ENCODE assay signal across 7 cellular contexts in the genomic region with DNA sequence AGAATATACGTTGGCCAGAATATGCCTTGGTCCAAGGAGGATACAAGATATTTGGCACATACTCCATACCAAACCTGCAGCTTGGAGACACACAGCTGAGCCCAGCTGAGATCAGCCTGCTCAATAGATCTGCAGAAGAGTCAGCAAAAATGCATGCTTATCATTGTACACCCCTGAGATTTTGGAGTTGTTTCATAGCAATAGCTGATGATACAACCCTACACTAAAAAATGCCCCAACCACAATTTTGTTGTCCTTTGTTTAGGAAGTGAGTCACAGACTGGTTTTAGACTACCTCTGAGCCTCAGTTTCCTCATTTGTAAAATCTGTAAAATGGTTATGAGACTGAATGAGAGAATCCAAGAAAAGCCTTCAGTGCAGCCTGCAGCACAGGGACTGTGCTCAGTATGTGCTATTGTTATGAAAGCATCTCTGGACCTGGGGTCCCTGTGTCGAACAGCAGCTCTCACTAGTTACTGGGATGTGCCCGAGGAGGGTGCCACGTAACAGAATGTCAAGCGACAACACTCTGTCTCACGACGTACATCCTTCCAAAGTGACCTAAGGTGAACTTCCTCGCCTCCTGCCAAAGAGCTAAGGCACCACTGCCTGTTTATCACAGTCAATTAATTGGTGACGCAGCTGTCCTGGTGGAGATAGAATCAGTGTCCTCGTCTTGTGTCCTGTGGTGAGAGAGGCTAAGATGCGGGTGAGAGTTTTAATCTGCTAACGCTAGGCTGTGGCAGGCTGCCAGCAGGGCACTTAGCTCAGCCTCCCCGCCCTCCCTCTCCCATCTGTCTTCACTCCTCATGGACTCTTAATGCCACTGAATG. TPM values are rescaled to one million over a fixed set of nuclear protein-coding genes. Genes with fewer than 3 reads are reported as not detected.
DNase-seq lines count a peak whose midpoint lies in the region; ATAC-seq and TF ChIP-seq lines count a peak whose summit lies in the region.

No MANE protein-coding gene starts in this region.

- H3K9me3 ChIP-seq in heart right ventricle (no peaks in the 10 kb centered on the region), suprapubic skin (no peaks in the 10 kb centered on the region)

- DNase-seq in KBM-7: peak; percentile 96
- DNase-seq in RPMI8226: peak; percentile 11
- DNase-seq in heart right ventricle: peak; percentile 60 to 74
- peak in 1 of 2 donors; percentile 85 for DNase-seq in suprapubic skin (ENCODE audit: low spot score in 2 of 2)
- no peak for DNase-seq in endothelial cell (ENCODE audit: low spot score)
- DNase-seq in foreskin melanocyte: no peak
- no peak for DNase-seq in GOT3 (lab: John Stamatoyannopoulos, UW)

- TF ChIP-seq CTCF in heart right ventricle (IDR thresholded peaks at IDR 0.05) (no peak), suprapubic skin (IDR thresholded peaks at IDR 0.05) (no peak), endothelial cell (IDR thresholded peaks at IDR 0.05; ENCODE audit: unreplicated experiment) (no peak)

- H3K27ac ChIP-seq in heart right ventricle: peak overlapping the region; percentile 20 to 84 (median 70)
- H3K27ac ChIP-seq in suprapubic skin: peak overlapping the region; percentile 73

- no peak overlapping the region for H3K27ac Mint-ChIP-seq in endothelial cell (ENCODE audit: unreplicated experiment)

- intact Hi-C loops in heart right ventricle (cut with DNase I): loop anchor here in 1 of 10 donors (10.0 kb wide), 1 partner anchor 201 kb away; a partner anchor contains a TSS

- in situ Hi-C loops in KBM-7 (cut with MboI; ENCODE audit: low pct_unique_long_range_greater_than_20kb, low sequenced_read_pairs): loop anchor here (25.0 kb wide), 1 partner anchor 349 kb away; no protein-coding TSS in a partner anchor

- TF ChIP-seq POLR2A in suprapubic skin (IDR thresholded peaks at IDR 0.05): no peak

- WGBS in heart right ventricle, 2 donors: 14 to 16% methylated on average over 13 of the region's 13 CpGs
- 55% methylated on average over 13 of the region's 13 CpGs for WGBS in suprapubic skin

- H3K4me3 ChIP-seq in heart right ventricle: peak overlapping the region in 4 of 10 donors; percentile 16 to 32 (median 28)
- H3K4me3 ChIP-seq in suprapubic skin: no peak overlapping the region

- peak; percentile 74 to 91 (median 85) for ATAC-seq in heart right ventricle

- no peak for TF ChIP-seq EP300 in suprapubic skin (IDR thresholded peaks at IDR 0.05)

- peaks cover 4% of the 10 kb centered on the region for H3K27me3 Mint-ChIP-seq in endothelial cell (ENCODE audit: unreplicated experiment)

- H3K4me1 ChIP-seq in heart right ventricle: peaks cover 8 to 22% (median 21%) of the 10 kb centered on the region in 9 donors
- peaks cover 27% of the 10 kb centered on the region for H3K4me1 ChIP-seq in suprapubic skin

- no peak overlapping the region for H3K4me3 Mint-ChIP-seq in endothelial cell (ENCODE audit: unreplicated experiment)

- peaks cover 9% of the 10 kb centered on the region for H3K4me1 Mint-ChIP-seq in endothelial cell (ENCODE audit: unreplicated experiment)

- H3K36me3 Mint-ChIP-seq in endothelial cell (ENCODE audit: low read depth, unreplicated experiment): peaks cover 8% of the 10 kb centered on the region

- H3K36me3 ChIP-seq in heart right ventricle: no peaks in the 10 kb centered on the region
- no peaks in the 10 kb centered on the region for H3K36me3 ChIP-seq in suprapubic skin

- H3K27me3 ChIP-seq in heart right ventricle (no peaks in the 10 kb centered on the region), suprapubic skin (no peaks in the 10 kb centered on the region)

- H3K9me3 Mint-ChIP-seq in endothelial cell (ENCODE audit: unreplicated experiment): no peaks in the 10 kb centered on the region

RNA-seq across cellular contexts. Expression of a gene that starts 18.2 kb away (rescaled TPM):
- total RNA-seq in heart right ventricle (10 to 100 TPM in 6 of 10 donors, 1 to 10 TPM in 4; 8.6 to 14.0 (median 10.3) TPM), suprapubic skin (10 to 100 TPM in 2 of 4 donors, 1 to 10 TPM in 2; 3.5 to 25.8 (median 10.8) TPM), endothelial cell (ENCODE audit: unreplicated experiment) (13.3 TPM)
- polyA plus RNA-seq in heart right ventricle: 10 to 100 TPM in 1 of 2 donors, 1 to 10 TPM in 1; 5.5 to 20.6 TPM

RNA-seq across cellular contexts. Expression of a gene that starts 59.2 kb away (rescaled TPM):
- total RNA-seq in heart right ventricle (1 to 10 TPM in 4 of 10 donors, under 1 TPM in 6; 0.32 to 2.7 (median 0.77) TPM), suprapubic skin (under 1 TPM in 3 of 4 donors, not detected in 1; 0.13 to 0.24 (median 0.17) TPM), endothelial cell (ENCODE audit: unreplicated experiment) (0.15 TPM)
- polyA plus RNA-seq in heart right ventricle: under 1 TPM; 0.09 to 0.37 TPM

Comparison
In these comparisons a context has a peak if more than half of its experiments do, and no peak if none do; other contexts are left out.
1. DNase-seq: peak in KBM-7 (single experiment), RPMI8226 (single experiment) and heart right ventricle (2 of 2); none in endothelial cell (single experiment), foreskin melanocyte (single experiment) and GOT3 (single experiment).